ENCODE assay signal across 21 cellular contexts in the genomic region with DNA sequence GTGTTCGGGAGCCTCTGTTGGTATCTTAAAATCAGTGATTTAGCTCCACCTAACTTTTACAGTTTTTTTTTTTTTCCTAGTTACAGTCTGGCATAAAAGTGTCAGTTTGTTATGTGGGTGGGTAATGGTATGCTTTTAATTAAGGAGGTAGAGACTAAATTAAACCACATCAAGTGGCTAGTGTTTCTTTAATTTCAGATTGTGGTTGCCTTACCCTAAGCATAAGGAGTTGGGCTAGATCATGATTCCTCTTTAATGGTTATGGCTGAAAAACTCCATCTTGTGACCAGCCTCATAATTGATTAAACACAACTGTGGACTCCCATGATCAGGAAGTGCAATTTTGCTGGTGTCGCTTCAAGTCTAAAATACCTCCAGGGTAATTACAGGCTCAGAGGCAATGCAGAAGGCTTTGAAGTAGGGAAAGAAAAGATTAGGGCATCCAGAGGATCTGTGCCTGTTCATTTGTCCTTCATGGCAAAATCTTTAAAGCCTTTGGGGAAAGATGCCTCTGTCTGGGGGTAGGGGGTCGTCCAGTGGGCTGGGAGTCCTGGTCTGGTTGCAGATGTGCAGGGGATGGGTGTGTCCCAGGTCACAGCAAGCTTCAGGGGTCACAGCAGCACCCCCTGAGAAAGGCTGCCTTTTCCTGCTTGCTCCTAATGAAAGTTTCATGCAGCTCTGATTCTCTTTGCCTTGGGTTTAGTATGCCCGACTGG.
A peak's percentile ranks its signal among the peaks of the same experiment; 100 is the strongest.
DNase-seq lines count a peak whose midpoint lies in the region; FAIRE-seq and TF ChIP-seq lines count a peak whose summit lies in the region.
"Had no signal": no experiment of that assay in that cellular context is flagged by ENCODE, and none has a peak within 500 bp of the region (broad histone marks: within the 10 kb centered on the region; RNA-seq: fewer than 3 reads in every experiment).

No MANE protein-coding gene starts in this region.

- no peak for TF ChIP-seq POLR2A in erythroblast (IDR thresholded peaks at IDR 0.05; ENCODE audit: low read length)

- H2AFZ ChIP-seq in hepatocyte (peak overlapping the region; percentile 19), osteoblast (ENCODE audit: low read length) (no peak overlapping the region)
- H2AFZ ChIP-seq: GM23338 had no signal

- no peaks in the 10 kb centered on the region for H3K9me2 ChIP-seq in hepatocyte (replicated peaks; ENCODE audit: insufficient read depth)

- FAIRE-seq in small intestine (lab: Jason Lieb, UNC): no peak
- FAIRE-seq: RCC 7860 had no signal

- TF ChIP-seq CTCF in hepatocyte (IDR thresholded peaks at IDR 0.05; ENCODE audit: poor library complexity): no peak
- no peak for TF ChIP-seq CTCF in osteoblast (IDR thresholded peaks at IDR 0.05; ENCODE audit: extremely low read depth, low read depth, low read length)

- H3K4me1 ChIP-seq in hepatocyte (ENCODE audit: insufficient read depth): peaks cover 8% of the 10 kb centered on the region
- H3K4me1 ChIP-seq in osteoblast (ENCODE audit: insufficient read depth, low read length): no peaks in the 10 kb centered on the region
- H3K4me1 ChIP-seq in small intestine (ENCODE audit: control insufficient read depth in 2 of 2, insufficient read depth in 1 of 2, low read depth in 1 of 2, low read length in 1 of 2): no peaks in the 10 kb centered on the region
- H3K4me1 ChIP-seq: HAP-1, SJSA1 had no signal

- no peak overlapping the region for H3K4me3 ChIP-seq in hepatocyte
- H3K4me3 ChIP-seq in osteoblast (ENCODE audit: insufficient read depth, low read length): no peak overlapping the region
- H3K4me3 ChIP-seq in small intestine (ENCODE audit: low read depth in 1 of 2, low read length in 2 of 2): no peak overlapping the region
- H3K4me3 ChIP-seq: GM23338, HAP-1, SJSA1 had no signal

- H3K27me3 ChIP-seq in hepatocyte: no peaks in the 10 kb centered on the region
- H3K27me3 ChIP-seq in osteoblast (ENCODE audit: insufficient read depth, low read length): no peaks in the 10 kb centered on the region
- no peaks in the 10 kb centered on the region for H3K27me3 ChIP-seq in small intestine (ENCODE audit: control insufficient read depth in 2 of 2, insufficient read depth in 2 of 2, low read length in 2 of 2)
- H3K27me3 ChIP-seq: SJSA1 had no signal

- H3K36me3 ChIP-seq in hepatocyte (replicated peaks; ENCODE audit: insufficient read depth, low read depth): no peaks in the 10 kb centered on the region
- H3K36me3 ChIP-seq in osteoblast (ENCODE audit: insufficient read depth, low read length): no peaks in the 10 kb centered on the region
- no peaks in the 10 kb centered on the region for H3K36me3 ChIP-seq in small intestine (ENCODE audit: control insufficient read depth in 2 of 2, insufficient read depth in 2 of 2, low read length in 2 of 2)
- H3K36me3 ChIP-seq: HAP-1, SJSA1 had no signal

- H3K27ac ChIP-seq in hepatocyte (no peak overlapping the region), osteoblast (ENCODE audit: low read depth, low read length) (no peak overlapping the region), small intestine (ENCODE audit: low read depth in 1 of 2, low read length in 1 of 2) (no peak overlapping the region)
- H3K27ac ChIP-seq: SJSA1 had no signal

- H3K4me2 ChIP-seq in hepatocyte: no peak overlapping the region
- no peak overlapping the region for H3K4me2 ChIP-seq in osteoblast (ENCODE audit: insufficient read depth, low read length)
- H3K4me2 ChIP-seq: GM23338 had no signal

- H3K79me2 ChIP-seq in hepatocyte: no peaks in the 10 kb centered on the region
- H3K79me2 ChIP-seq in osteoblast (ENCODE audit: insufficient read depth, low read length): no peaks in the 10 kb centered on the region

- intact Hi-C loops in cardiac septum (cut with DNase I): no loop called here

- H3K9me3 ChIP-seq in hepatocyte (ENCODE audit: low read depth): no peaks in the 10 kb centered on the region
- H3K9me3 ChIP-seq in osteoblast (ENCODE audit: low read depth, low read length): no peaks in the 10 kb centered on the region
- no peaks in the 10 kb centered on the region for H3K9me3 ChIP-seq in small intestine (ENCODE audit: control insufficient read depth, low read depth)
- H3K9me3 ChIP-seq: HAP-1 had no signal

- H4K20me1 ChIP-seq in hepatocyte (ENCODE audit: insufficient read depth, poor library complexity, severe bottlenecking): no peaks in the 10 kb centered on the region
- H4K20me1 ChIP-seq in osteoblast (ENCODE audit: insufficient read depth, low read length): no peaks in the 10 kb centered on the region

- WGBS in hepatocyte (ENCODE audit: low lambda C conversion rate, missing lambda C conversion rate): 42% methylated on average over 4 of the region's 4 CpGs
- WGBS in small intestine, 3 donors: 36 to 52% (median 49%) methylated on average over 4 of the region's 4 CpGs

- DNase-seq in ELF-1 (ENCODE audit: low read depth, low spot score): peak; percentile 32
- DNase-seq in NCI-H2227 (lab: John Stamatoyannopoulos, UW; ENCODE audit: unreplicated experiment): peak; percentile 31
- no peak for DNase-seq in hepatocyte (ENCODE audit: low spot score)
- DNase-seq in osteoblast (ENCODE audit: insufficient read length, low spot score, missing footprints): peak; percentile 34
- no peak for DNase-seq in cardiac septum (ENCODE audit: low spot score)
- DNase-seq in erythroblast (lab: John Stamatoyannopoulos, UW): no peak
- no peak for DNase-seq in small intestine
- DNase-seq: CD4-positive, CD25-positive, alpha-beta regulatory T cell; DMS 273 treated with DMSO at 0.1 percent for 48 hours; GF-D8; KG1; NCI-H1105 treated with DMSO at 0.1 percent for 48 hours; NCI-H187 treated with DMSO at 0.1 percent for 48 hours; NCI-H2107; NCI-H345; NCI-H524 treated with DMSO at 0.1 percent for 48 hours; OCI-M1 had no signal

Comparison
In these comparisons a context has a peak if more than half of its experiments do, and no peak if none do; other contexts are left out.
1. DNase-seq: peak in ELF-1 (single experiment), NCI-H2227 (single experiment) and osteoblast (single experiment); none in hepatocyte (single experiment), cardiac septum (single experiment), erythroblast (0 of 2) and small intestine (single experiment).